In genomic region chr4:78346222-78346621, GRCh38 we compare ENCODE assay signal across 8 cellular contexts.
"Had no signal": no experiment of that assay in that cellular context is flagged by ENCODE, and none has a peak within 500 bp of the region (broad histone marks: within the 10 kb centered on the region; RNA-seq: fewer than 3 reads in every experiment).

No MANE protein-coding gene starts in this region.

- H3K9ac ChIP-seq: GM23248 had no signal

- H2AFZ ChIP-seq: GM23248 had no signal

- DNase-seq: GM23248, GOT3, H7, HFFc6 had no signal

- H3K27ac ChIP-seq: GM23248, HL-60 had no signal

- ATAC-seq: HCT116, HepG2 had no signal

- H3K9me3 ChIP-seq: HAP-1 had no signal

- FAIRE-seq: HepG2 had no signal

- H3K36me3 ChIP-seq: HAP-1 had no signal

- H3K4me3 ChIP-seq: GM23248, HAP-1 had no signal

- H3K4me1 ChIP-seq: HAP-1 had no signal
